Comparison of ENCODE assay signal across 20 cellular contexts in the genomic region with DNA sequence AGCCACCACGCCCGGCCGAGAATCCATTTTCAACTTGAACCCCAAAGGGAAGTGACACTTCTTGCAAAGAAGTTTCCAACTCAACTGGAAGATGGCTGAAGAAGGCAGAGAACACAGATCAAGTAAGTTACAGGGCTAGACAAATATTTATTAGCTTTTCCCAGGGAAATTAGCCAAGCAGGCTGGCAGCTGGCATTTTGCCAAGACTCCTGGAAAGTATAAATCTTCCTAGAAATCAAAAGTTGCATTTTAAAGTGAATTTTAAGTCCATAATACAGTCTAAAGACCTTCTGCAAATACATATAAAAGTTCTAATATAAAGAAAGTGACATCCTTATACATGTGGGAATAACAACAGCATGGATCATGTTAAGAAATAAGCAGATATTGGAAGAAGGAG. TPM values are rescaled to one million over a fixed set of nuclear protein-coding genes. Genes with fewer than 3 reads are reported as not detected.
DNase-seq lines count a peak whose midpoint lies in the region; ATAC-seq, FAIRE-seq and TF ChIP-seq lines count a peak whose summit lies in the region.
"Had no signal": no experiment of that assay in that cellular context is flagged by ENCODE, and none has a peak within 500 bp of the region (broad histone marks: within the 10 kb centered on the region; RNA-seq: fewer than 3 reads in every experiment).

No MANE protein-coding gene starts in this region.

- H3K27ac ChIP-seq in CD4-positive, CD25-positive, alpha-beta regulatory T cell (ENCODE audit: insufficient read depth, low read length, poor library complexity, severe bottlenecking): peak overlapping the region; percentile 100
- H3K27ac ChIP-seq: A549, BLaER1, dorsolateral prefrontal cortex had no signal

- no peak overlapping the region for H3K4me3 Mint-ChIP-seq in CD4-positive, CD25-positive, alpha-beta regulatory T cell
- H3K4me3 Mint-ChIP-seq: activated T-helper 1 cell treated with anti-CD3 and anti-CD28 coated beads, Interleukin-12 subunit alpha, Interleukin-12 subunit beta, Interleukin-2, Interleukin-4 antibody, amounts not matched to agents 30 ng/mL and 10 ng/mL and 1 ng/mL, durations not matched to agents 14 hours and 24 hours and 36 hours; nephron had no signal

- no peaks in the 10 kb centered on the region for H3K9me3 ChIP-seq in CD4-positive, CD25-positive, alpha-beta regulatory T cell (ENCODE audit: control insufficient read depth in 2 of 2, low read length in 2 of 2)
- H3K9me3 ChIP-seq: A549, BLaER1 had no signal

- H3K27ac Mint-ChIP-seq in CD4-positive, CD25-positive, alpha-beta regulatory T cell: peak overlapping the region; percentile 79 to 100 (median 99)
- H3K27ac Mint-ChIP-seq: activated T-helper 1 cell treated with anti-CD3 and anti-CD28 coated beads, Interleukin-12 subunit alpha, Interleukin-12 subunit beta, Interleukin-2, Interleukin-4 antibody, amounts not matched to agents 30 ng/mL and 10 ng/mL and 1 ng/mL, durations not matched to agents 14 hours and 24 hours and 36 hours; nephron had no signal

- peaks cover 0 to 3% (median 0%) of the 10 kb centered on the region in 7 donors for H3K9me3 Mint-ChIP-seq in CD4-positive, CD25-positive, alpha-beta regulatory T cell
- H3K9me3 Mint-ChIP-seq: activated T-helper 1 cell treated with anti-CD3 and anti-CD28 coated beads, Interleukin-12 subunit alpha, Interleukin-12 subunit beta, Interleukin-2, Interleukin-4 antibody, amounts not matched to agents 30 ng/mL and 10 ng/mL and 1 ng/mL, durations not matched to agents 14 hours and 24 hours and 36 hours; nephron had no signal

- peaks cover 3% of the 10 kb centered on the region for H3K36me3 Mint-ChIP-seq in CD4-positive, CD25-positive, alpha-beta regulatory T cell

- no peaks in the 10 kb centered on the region for H3K27me3 ChIP-seq in CD4-positive, CD25-positive, alpha-beta regulatory T cell (ENCODE audit: control insufficient read depth, insufficient read depth, low read length)
- H3K27me3 ChIP-seq: BLaER1, dorsolateral prefrontal cortex had no signal

- peaks cover 21% of the 10 kb centered on the region for H3K27me3 Mint-ChIP-seq in CD4-positive, CD25-positive, alpha-beta regulatory T cell

- DNase-seq in NCI-H82 (lab: John Stamatoyannopoulos, UW) (peak; percentile 4), NCI-H82 treated with DMSO at 0.1 percent for 48 hours (lab: John Stamatoyannopoulos, UW; ENCODE audit: unreplicated experiment) (no peak), NCI-H1105 treated with DMSO at 0.1 percent for 48 hours (lab: John Stamatoyannopoulos, UW) (peak; percentile 23), fibroblast of peridontal ligament (ENCODE audit: extremely low read depth) (peak; percentile 3), NCI-H524 treated with DMSO at 0.1 percent for 48 hours (lab: John Stamatoyannopoulos, UW) (no peak), GM12892 (ENCODE audit: insufficient read length) (no peak)
- DNase-seq in CD4-positive, CD25-positive, alpha-beta regulatory T cell: no peak
- DNase-seq: dorsolateral prefrontal cortex; mesenchymal stem cell; NCI-H2029; NCI-H446 treated with DMSO at 0.1 percent for 48 hours; posterior cingulate gyrus; stimulated activated CD4-positive, alpha-beta T cell treated with anti-CD3 and anti-CD28 coated beads, Interleukin-1b, Interleukin-23, amount 100 ng/mL, for 48 hours had no signal

- no peak overlapping the region for H3K4me3 ChIP-seq in CD4-positive, CD25-positive, alpha-beta regulatory T cell (ENCODE audit: low read depth, low read length)
- H3K4me3 ChIP-seq: A549, BLaER1, dorsolateral prefrontal cortex had no signal

- H3K4me1 Mint-ChIP-seq in CD4-positive, CD25-positive, alpha-beta regulatory T cell: peaks cover 30 to 80% (median 60%) of the 10 kb centered on the region in 4 donors

- no peak for TF ChIP-seq POLR2A in GM12892 (IDR thresholded peaks at IDR 0.05; ENCODE audit: low read depth, low read length)

- ATAC-seq in CD4-positive, CD25-positive, alpha-beta regulatory T cell (ENCODE audit: low read depth in 2 of 2): no peak
- no peak for ATAC-seq in HG03196 (IDR thresholded peaks at IDR 0.05; ENCODE audit: unreplicated experiment)
- ATAC-seq: A549, Right ventricle myocardium inferior had no signal

- H3K36me3 ChIP-seq in CD4-positive, CD25-positive, alpha-beta regulatory T cell (ENCODE audit: control insufficient read depth, insufficient read depth, low read length): no peaks in the 10 kb centered on the region
- H3K36me3 ChIP-seq: BLaER1 had no signal

- H3K4me1 ChIP-seq in CD4-positive, CD25-positive, alpha-beta regulatory T cell (ENCODE audit: control insufficient read depth, insufficient read depth, low read length, poor library complexity, severe bottlenecking): peaks cover 64% of the 10 kb centered on the region

- no peak for FAIRE-seq in GM12892 (lab: Jason Lieb, UNC)
- FAIRE-seq: A549, urothelium cell line had no signal

RNA-seq across cellular contexts. Expression of a gene that starts 3.4 kb away (rescaled TPM):
- total RNA-seq in CD4-positive, CD25-positive, alpha-beta regulatory T cell: 31.3 TPM
- 10 to 100 TPM; 32.0 to 36.8 (median 33.7) TPM for polyA plus RNA-seq in CD4-positive, CD25-positive, alpha-beta regulatory T cell
- polyA plus RNA-seq in GM12892 (2012; ENCODE audit: missing spikeins): 29.5 TPM

RNA-seq across cellular contexts. Expression of a gene that starts 40.1 kb away (rescaled TPM):
- total RNA-seq in CD4-positive, CD25-positive, alpha-beta regulatory T cell: 237 TPM
- polyA plus RNA-seq in CD4-positive, CD25-positive, alpha-beta regulatory T cell: 10 to 100 TPM; 44.1 to 55.5 (median 51.2) TPM
- polyA plus RNA-seq in GM12892 (2012; ENCODE audit: missing spikeins): 5.6 TPM

Comparison
In these comparisons a context has a peak if more than half of its experiments do, and no peak if none do; other contexts are left out.
1. DNase-seq: peak in NCI-H82 (single experiment), NCI-H1105 treated with DMSO at 0.1 percent for 48 hours (single experiment) and fibroblast of peridontal ligament (single experiment); none in NCI-H82 treated with DMSO at 0.1 percent for 48 hours (single experiment), CD4-positive, CD25-positive, alpha-beta regulatory T cell (0 of 3), NCI-H524 treated with DMSO at 0.1 percent for 48 hours (single experiment) and GM12892 (single experiment).